In the genomic region with DNA sequence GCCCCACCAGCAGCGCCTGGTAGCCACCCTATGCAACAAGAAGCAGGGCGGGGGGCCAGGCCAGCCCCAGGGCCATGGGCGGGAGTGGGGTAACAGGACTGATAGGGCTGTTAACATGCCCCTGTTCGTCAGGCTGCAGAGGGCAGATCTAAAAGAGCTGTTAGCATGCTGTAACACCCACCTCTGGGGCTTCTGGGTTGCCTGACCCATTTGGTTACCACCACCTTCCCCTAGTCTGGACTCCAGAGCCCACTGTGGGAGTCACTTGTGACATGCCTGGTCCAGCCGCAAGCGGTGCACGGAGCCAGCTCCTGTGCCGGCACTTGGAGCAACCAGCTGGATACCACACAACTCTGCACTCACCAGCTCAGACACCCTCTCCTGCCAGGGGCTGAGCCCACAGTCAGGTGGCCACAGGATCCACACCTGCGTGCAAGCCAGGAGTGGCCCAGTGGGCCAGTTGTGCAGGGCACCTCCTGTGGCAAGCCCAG, we compare ENCODE assay signal across 12 cellular contexts. TPM values are rescaled to one million over a fixed set of nuclear protein-coding genes. Genes with fewer than 3 reads are reported as not detected.
DNase-seq lines count a peak whose midpoint lies in the region; ATAC-seq and TF ChIP-seq lines count a peak whose summit lies in the region.
"Had no signal": no experiment of that assay in that cellular context is flagged by ENCODE, and none has a peak within 500 bp of the region (broad histone marks: within the 10 kb centered on the region; RNA-seq: fewer than 3 reads in every experiment).

No MANE protein-coding gene starts in this region.

- H3K36me3 ChIP-seq in suprapubic skin: peaks cover 2% of the 10 kb centered on the region
- H3K36me3 ChIP-seq: thoracic aorta had no signal

- H3K4me3 ChIP-seq in suprapubic skin: no peak overlapping the region
- H3K4me3 ChIP-seq: lower lobe of right lung, thoracic aorta had no signal

- TF ChIP-seq POLR2A in suprapubic skin (IDR thresholded peaks at IDR 0.05): no peak

- DNase-seq in activated gamma-delta T cell (lab: John Stamatoyannopoulos, UW) (peak; percentile 7), activated gamma-delta T cell treated with Interleukin-2 at 50 U/mL for 16 hours (no peak), islet precursor cell (peak; percentile 54), suprapubic skin (ENCODE audit: low spot score in 2 of 2) (no peak), NCI-H2171 (lab: John Stamatoyannopoulos, UW) (no peak), kidney glomerular epithelial cell (lab: John Stamatoyannopoulos, UW) (no peak)
- DNase-seq: lower lobe of right lung, NCI-H2029 treated with DMSO at 0.1 percent for 48 hours, T-cell had no signal

- ATAC-seq in GM21786 (IDR thresholded peaks at IDR 0.05; ENCODE audit: unreplicated experiment): no peak
- ATAC-seq: lower lobe of right lung, T-cell had no signal

- 89% methylated on average over 6 of the region's 9 CpGs for WGBS in suprapubic skin

- TF ChIP-seq EP300 in suprapubic skin (IDR thresholded peaks at IDR 0.05): no peak

- H3K27ac ChIP-seq in VCaP (peak overlapping the region; percentile 92), suprapubic skin (peak overlapping the region; percentile 97)
- H3K27ac ChIP-seq: lower lobe of right lung, thoracic aorta had no signal

- H3K27me3 ChIP-seq in suprapubic skin: no peaks in the 10 kb centered on the region

- H3K9me3 ChIP-seq in suprapubic skin: no peaks in the 10 kb centered on the region
- H3K9me3 ChIP-seq: lower lobe of right lung, thoracic aorta had no signal

- TF ChIP-seq CTCF in VCaP (conservative IDR thresholded peaks at IDR 0.05) (no peak), suprapubic skin (IDR thresholded peaks at IDR 0.05) (no peak)

- H3K4me1 ChIP-seq in suprapubic skin: peaks cover 37% of the 10 kb centered on the region

RNA-seq across cellular contexts. Expression of a gene that starts 2.1 kb away (rescaled TPM):
- 10 to 100 TPM; 35.8 to 42.5 (median 38.7) TPM for total RNA-seq in suprapubic skin

RNA-seq across cellular contexts. Expression of a gene that starts 2.3 kb away (rescaled TPM):
- total RNA-seq in suprapubic skin: 10 to 100 TPM; 12.1 to 25.1 (median 15.1) TPM

Comparison
In these comparisons a context has a peak if more than half of its experiments do, and no peak if none do; other contexts are left out.
1. DNase-seq: peak in activated gamma-delta T cell (single experiment) and islet precursor cell (single experiment); none in activated gamma-delta T cell treated with Interleukin-2 at 50 U/mL for 16 hours (single experiment), suprapubic skin (0 of 2), NCI-H2171 (single experiment) and kidney glomerular epithelial cell (single experiment).